11 cellular contexts compared by ENCODE assay signal in the genomic region with DNA sequence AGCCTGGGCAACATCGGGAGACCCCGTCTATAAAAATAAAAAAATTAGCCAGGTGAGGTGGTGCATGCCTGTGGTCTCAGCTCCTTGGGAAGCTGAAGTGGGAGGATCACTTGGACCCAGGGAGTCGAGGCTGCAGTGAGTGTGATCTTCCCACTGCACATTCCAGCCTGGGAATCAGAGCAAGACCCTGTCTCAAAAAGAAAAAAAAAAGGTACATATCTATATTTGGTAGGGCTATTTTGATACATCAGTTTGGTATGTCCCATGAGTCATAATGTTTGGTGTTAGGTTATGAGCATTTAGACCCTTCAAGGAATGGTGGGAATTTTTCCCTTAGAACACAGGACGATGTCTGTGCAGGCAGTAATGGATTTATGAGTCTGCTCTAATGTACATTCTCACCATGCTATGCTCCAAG. TPM values are rescaled to one million over a fixed set of nuclear protein-coding genes. Genes with fewer than 3 reads are reported as not detected.
DNase-seq lines count a peak whose midpoint lies in the region; ATAC-seq and TF ChIP-seq lines count a peak whose summit lies in the region.
"Had no signal": no experiment of that assay in that cellular context is flagged by ENCODE, and none has a peak within 500 bp of the region (broad histone marks: within the 10 kb centered on the region; RNA-seq: fewer than 3 reads in every experiment).

No MANE protein-coding gene starts in this region.

- H3K27me3 Mint-ChIP-seq in T-helper 2 cell treated with Interferon-gamma antibody and Interleukin-4, amounts not matched to agents 5 μg/mL and 100 μg/mL, for 36 hours (ENCODE audit: low read depth) = no peaks in the 10 kb centered on the region
- H3K27me3 Mint-ChIP-seq: activated naive CD8-positive, alpha-beta T cell treated with anti-CD3 and anti-CD28 coated beads, Interleukin-2, amount 10 ng/mL, durations not matched to agents 7 days and 5 days had no signal

- H3K27ac Mint-ChIP-seq in T-helper 2 cell treated with Interferon-gamma antibody and Interleukin-4, amounts not matched to agents 5 μg/mL and 100 μg/mL, for 36 hours = no peak overlapping the region
- H3K27ac Mint-ChIP-seq: activated naive CD8-positive, alpha-beta T cell treated with anti-CD3 and anti-CD28 coated beads, Interleukin-2, amount 10 ng/mL, durations not matched to agents 7 days and 5 days had no signal

- no peak overlapping the region for H3K4me3 Mint-ChIP-seq in T-helper 2 cell treated with Interferon-gamma antibody and Interleukin-4, amounts not matched to agents 5 μg/mL and 100 μg/mL, for 36 hours
- H3K4me3 Mint-ChIP-seq: activated naive CD8-positive, alpha-beta T cell treated with anti-CD3 and anti-CD28 coated beads, Interleukin-2, amount 10 ng/mL, durations not matched to agents 7 days and 5 days had no signal

- peaks cover 11 to 16% of the 10 kb centered on the region in 2 donors for H3K4me1 ChIP-seq in thoracic aorta (ENCODE audit: control insufficient read depth in 1 of 2, low read depth in 2 of 2)

- H3K27ac ChIP-seq in thoracic aorta = peak overlapping the region; percentile 53 to 70
- H3K27ac ChIP-seq: BLaER1 had no signal

- peaks cover 16% of the 10 kb centered on the region for H3K36me3 Mint-ChIP-seq in T-helper 2 cell treated with Interferon-gamma antibody and Interleukin-4, amounts not matched to agents 5 μg/mL and 100 μg/mL, for 36 hours (ENCODE audit: low read depth)

- H3K36me3 ChIP-seq in thoracic aorta = peaks cover 2% of the 10 kb centered on the region

- intact Hi-C loops in left cardiac atrium (cut with DNase I) (no loop called here), Right ventricle myocardium inferior (cut with DNase I) (no loop called here)

- H3K4me1 Mint-ChIP-seq in T-helper 2 cell treated with Interferon-gamma antibody and Interleukin-4, amounts not matched to agents 5 μg/mL and 100 μg/mL, for 36 hours (ENCODE audit: low read depth) = no peaks in the 10 kb centered on the region
- H3K4me1 Mint-ChIP-seq: activated naive CD8-positive, alpha-beta T cell treated with anti-CD3 and anti-CD28 coated beads, Interleukin-2, amount 10 ng/mL, durations not matched to agents 7 days and 5 days had no signal

- H3K4me3 ChIP-seq in thoracic aorta = no peak overlapping the region
- H3K4me3 ChIP-seq: BLaER1 had no signal

- no peak for TF ChIP-seq CTCF in thoracic aorta (IDR thresholded peaks at IDR 0.05)

- peak; percentile 23 to 74 for ATAC-seq in left cardiac atrium
- ATAC-seq in Right ventricle myocardium inferior = no peak
- no peak for ATAC-seq in thoracic aorta (ENCODE audit: insufficient number of reproducible peaks, low FRiP score, low read depth)
- ATAC-seq in GM19463 (IDR thresholded peaks at IDR 0.05; ENCODE audit: unreplicated experiment) = no peak
- no peak for ATAC-seq in HG02759 (IDR thresholded peaks at IDR 0.05; ENCODE audit: unreplicated experiment)

- no peaks in the 10 kb centered on the region for H3K9me3 Mint-ChIP-seq in T-helper 2 cell treated with Interferon-gamma antibody and Interleukin-4, amounts not matched to agents 5 μg/mL and 100 μg/mL, for 36 hours
- H3K9me3 Mint-ChIP-seq: activated naive CD8-positive, alpha-beta T cell treated with anti-CD3 and anti-CD28 coated beads, Interleukin-2, amount 10 ng/mL, durations not matched to agents 7 days and 5 days had no signal

- no peaks in the 10 kb centered on the region for H3K9me3 ChIP-seq in thoracic aorta
- H3K9me3 ChIP-seq: BLaER1 had no signal

- H3K27me3 ChIP-seq in thoracic aorta (replicated peaks; ENCODE audit: insufficient read depth) = no peaks in the 10 kb centered on the region
- H3K27me3 ChIP-seq: BLaER1 had no signal

- DNase-seq in left cardiac atrium (no peak), Right ventricle myocardium inferior (ENCODE audit: missing footprints) (no peak), SW 1271 (lab: John Stamatoyannopoulos, UW) (peak; percentile 86 to 95), foreskin melanocyte (peak; percentile 42), thoracic aorta (ENCODE audit: low spot score) (no peak)
- no peak for DNase-seq in T-helper 2 cell treated with Interferon-gamma antibody and Interleukin-4, amounts not matched to agents 5 μg/mL and 100 μg/mL, for 36 hours (ENCODE audit: low spot score)
- DNase-seq: activated naive CD8-positive, alpha-beta T cell treated with anti-CD3 and anti-CD28 coated beads, Interleukin-2, amount 10 ng/mL, durations not matched to agents 7 days and 5 days; NCI-H1694 treated with DMSO at 0.1 percent for 48 hours had no signal

RNA-seq across cellular contexts. Expression of gene POU4F3, which starts 55.3 kb away (rescaled TPM):
- total RNA-seq in left cardiac atrium (under 1 TPM in 1 of 2 donors, not detected in 1; 0.16 TPM), Right ventricle myocardium inferior (not detected), thoracic aorta (not detected)

Comparison
In these comparisons a context has a peak if more than half of its experiments do, and no peak if none do; other contexts are left out.
1. ATAC-seq: peak in left cardiac atrium (2 of 2); none in Right ventricle myocardium inferior (single experiment), thoracic aorta (single experiment), GM19463 (single experiment) and HG02759 (single experiment).
2. DNase-seq: peak in SW 1271 (2 of 2) and foreskin melanocyte (single experiment); none in left cardiac atrium (single experiment), Right ventricle myocardium inferior (single experiment), thoracic aorta (single experiment) and T-helper 2 cell treated with Interferon-gamma antibody and Interleukin-4, amounts not matched to agents 5 μg/mL and 100 μg/mL, for 36 hours (single experiment).